Comparison of ENCODE assay signal across 13 cellular contexts in the genomic region with DNA sequence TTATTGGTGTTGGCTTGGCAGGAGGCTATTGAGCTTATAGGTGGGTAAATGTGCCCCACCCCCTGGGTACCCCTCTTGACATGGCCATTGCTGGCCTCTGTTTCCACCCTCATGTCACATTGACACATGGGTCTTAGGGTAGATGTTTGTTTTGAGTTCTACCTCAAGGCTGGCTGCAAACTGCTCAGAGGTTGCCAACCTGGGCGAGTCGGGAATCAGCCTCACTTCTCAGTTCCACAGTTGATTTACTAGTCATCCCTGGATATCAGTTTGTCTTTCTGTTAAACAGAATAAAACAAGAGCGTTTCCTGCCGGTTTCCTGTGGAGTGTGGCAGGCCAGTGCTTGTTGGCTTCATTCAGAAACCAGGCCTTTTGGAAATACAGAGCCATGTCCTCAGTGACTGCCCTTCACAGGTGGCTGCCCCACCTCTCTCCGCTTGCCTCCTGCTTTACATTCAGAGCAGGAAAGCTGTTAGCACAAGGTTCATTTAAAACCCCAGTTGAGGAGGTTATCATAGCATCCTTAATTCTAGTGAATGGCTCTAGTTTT.
DNase-seq lines count a peak whose midpoint lies in the region; ATAC-seq and TF ChIP-seq lines count a peak whose summit lies in the region.
"Had no signal": no experiment of that assay in that cellular context is flagged by ENCODE, and none has a peak within 500 bp of the region (broad histone marks: within the 10 kb centered on the region; RNA-seq: fewer than 3 reads in every experiment).

No MANE protein-coding gene starts in this region.

- 18 to 20% methylated on average over 5 of the region's 5 CpGs for WGBS in aorta, 2 donors

- intact Hi-C loops in aorta (cut with DNase I) = no loop called here

- H3K4me3 ChIP-seq in aorta (ENCODE audit: low read length in 2 of 2) = no peak overlapping the region

- H3K4me1 ChIP-seq in foreskin keratinocyte (peaks cover 11% of the 10 kb centered on the region), aorta (ENCODE audit: control insufficient read depth in 1 of 2, insufficient read depth in 2 of 2, low read length in 2 of 2) (peaks cover 3 to 9% of the 10 kb centered on the region in 2 donors)

- H3K9me3 ChIP-seq in aorta (ENCODE audit: control insufficient read depth, low read length) = no peaks in the 10 kb centered on the region

- H3K27me3 ChIP-seq in foreskin keratinocyte (no peaks in the 10 kb centered on the region), aorta (ENCODE audit: control insufficient read depth in 1 of 2, insufficient read depth in 2 of 2, low read length in 1 of 2) (no peaks in the 10 kb centered on the region)

- no peaks in the 10 kb centered on the region for H3K9me3 Mint-ChIP-seq in activated T-cell treated with anti-CD3 and anti-CD28 coated beads, Interleukin-2, amount 50 U/mL, for 24 hours
- no peaks in the 10 kb centered on the region for H3K9me3 Mint-ChIP-seq in activated T-cell treated with anti-CD3 and anti-CD28 coated beads, Interleukin-2, amount 50 U/mL, for 4 hours
- H3K9me3 Mint-ChIP-seq in nephron = no peaks in the 10 kb centered on the region
- H3K9me3 Mint-ChIP-seq: naive thymus-derived CD4-positive, alpha-beta T cell had no signal

- peak overlapping the region; percentile 13 for H3K27ac Mint-ChIP-seq in activated T-cell treated with anti-CD3 and anti-CD28 coated beads, Interleukin-2, amount 50 U/mL, for 24 hours
- H3K27ac Mint-ChIP-seq in nephron = peak overlapping the region in 2 of 3 experiments; percentile 20 to 90
- H3K27ac Mint-ChIP-seq: activated CD8-positive, alpha-beta memory T cell treated with anti-CD3 and anti-CD28 coated beads, Interleukin-2, amount 10 ng/mL, durations not matched to agents 7 days and 5 days had no signal

- no peaks in the 10 kb centered on the region for H3K27me3 Mint-ChIP-seq in activated T-cell treated with anti-CD3 and anti-CD28 coated beads, Interleukin-2, amount 50 U/mL, for 24 hours
- H3K27me3 Mint-ChIP-seq in activated T-cell treated with anti-CD3 and anti-CD28 coated beads, Interleukin-2, amount 50 U/mL, for 4 hours (ENCODE audit: low read depth) = no peaks in the 10 kb centered on the region
- no peaks in the 10 kb centered on the region for H3K27me3 Mint-ChIP-seq in nephron (ENCODE audit: low read depth)
- H3K27me3 Mint-ChIP-seq: activated CD8-positive, alpha-beta memory T cell treated with anti-CD3 and anti-CD28 coated beads, Interleukin-2, amount 10 ng/mL, durations not matched to agents 7 days and 5 days; naive thymus-derived CD4-positive, alpha-beta T cell had no signal

- H3K27ac ChIP-seq in foreskin keratinocyte (no peak overlapping the region), aorta (ENCODE audit: low read depth in 1 of 2, low read length in 2 of 2) (peak overlapping the region; percentile 71 to 90)

- TF ChIP-seq CTCF in foreskin keratinocyte (conservative IDR thresholded peaks at IDR 0.05) = no peak
- TF ChIP-seq CTCF in nephron (IDR thresholded peaks at IDR 0.05; ENCODE audit: unreplicated experiment in 3 of 3) = no peak
- TF ChIP-seq CTCF in omental fat pad (IDR thresholded peaks at IDR 0.05) = no peak

- H3K4me3 Mint-ChIP-seq in activated T-cell treated with anti-CD3 and anti-CD28 coated beads, Interleukin-2, amount 50 U/mL, for 24 hours = no peak overlapping the region
- no peak overlapping the region for H3K4me3 Mint-ChIP-seq in activated T-cell treated with anti-CD3 and anti-CD28 coated beads, Interleukin-2, amount 50 U/mL, for 4 hours
- no peak overlapping the region for H3K4me3 Mint-ChIP-seq in nephron
- H3K4me3 Mint-ChIP-seq: activated CD8-positive, alpha-beta memory T cell treated with anti-CD3 and anti-CD28 coated beads, Interleukin-2, amount 10 ng/mL, durations not matched to agents 7 days and 5 days; naive thymus-derived CD4-positive, alpha-beta T cell had no signal

- no peak for ATAC-seq in activated T-cell treated with anti-CD3 and anti-CD28 coated beads, Interleukin-2, amount 50 U/mL, for 4 hours
- ATAC-seq in foreskin keratinocyte = no peak
- no peak for ATAC-seq in aorta (ENCODE audit: low FRiP score)
- ATAC-seq in omental fat pad (ENCODE audit: low FRiP score) = no peak
- ATAC-seq in HG03571 (IDR thresholded peaks at IDR 0.05; ENCODE audit: unreplicated experiment) = no peak
- ATAC-seq: activated CD8-positive, alpha-beta memory T cell treated with anti-CD3 and anti-CD28 coated beads, Interleukin-2, amount 10 ng/mL, durations not matched to agents 7 days and 5 days had no signal

- H3K36me3 Mint-ChIP-seq in activated T-cell treated with anti-CD3 and anti-CD28 coated beads, Interleukin-2, amount 50 U/mL, for 24 hours (ENCODE audit: low read depth) = peaks cover 6% of the 10 kb centered on the region
- H3K36me3 Mint-ChIP-seq in activated T-cell treated with anti-CD3 and anti-CD28 coated beads, Interleukin-2, amount 50 U/mL, for 4 hours (ENCODE audit: insufficient read depth) = peaks cover 11% of the 10 kb centered on the region
- peaks cover 31% of the 10 kb centered on the region for H3K36me3 Mint-ChIP-seq in nephron (ENCODE audit: low read depth)
- H3K36me3 Mint-ChIP-seq: activated CD8-positive, alpha-beta memory T cell treated with anti-CD3 and anti-CD28 coated beads, Interleukin-2, amount 10 ng/mL, durations not matched to agents 7 days and 5 days had no signal

- H3K4me1 Mint-ChIP-seq in activated T-cell treated with anti-CD3 and anti-CD28 coated beads, Interleukin-2, amount 50 U/mL, for 24 hours (ENCODE audit: low read depth) = no peaks in the 10 kb centered on the region
- no peaks in the 10 kb centered on the region for H3K4me1 Mint-ChIP-seq in activated T-cell treated with anti-CD3 and anti-CD28 coated beads, Interleukin-2, amount 50 U/mL, for 4 hours (ENCODE audit: low read depth)
- peaks cover 54% of the 10 kb centered on the region for H3K4me1 Mint-ChIP-seq in nephron

- H3K36me3 ChIP-seq in aorta (ENCODE audit: control insufficient read depth in 1 of 2, insufficient read depth in 2 of 2, low read length in 1 of 2) = no peaks in the 10 kb centered on the region

- DNase-seq in activated T-cell treated with anti-CD3 and anti-CD28 coated beads, Interleukin-2, amount 50 U/mL, for 24 hours = no peak
- DNase-seq in activated T-cell treated with anti-CD3 and anti-CD28 coated beads, Interleukin-2, amount 50 U/mL, for 4 hours = no peak
- DNase-seq in foreskin keratinocyte (peak; percentile 19 to 27), aorta (no peak), omental fat pad (ENCODE audit: low spot score) (no peak), middle frontal gyrus (ENCODE audit: extremely low spot score, low spot score) (no peak)
- DNase-seq: 8988T; activated CD8-positive, alpha-beta memory T cell treated with anti-CD3 and anti-CD28 coated beads, Interleukin-2, amount 10 ng/mL, durations not matched to agents 7 days and 5 days; activated naive CD4-positive, alpha-beta T cell treated with anti-CD3 and anti-CD28 coated beads, Interleukin-2, amount 50 U/mL, for 16 hours; caudate nucleus; naive thymus-derived CD4-positive, alpha-beta T cell had no signal

Comparison
In these comparisons a context has a peak if more than half of its experiments do, and no peak if none do; other contexts are left out.
1. DNase-seq: peak in foreskin keratinocyte (2 of 2); none in activated T-cell treated with anti-CD3 and anti-CD28 coated beads, Interleukin-2, amount 50 U/mL, for 24 hours (single experiment), activated T-cell treated with anti-CD3 and anti-CD28 coated beads, Interleukin-2, amount 50 U/mL, for 4 hours (single experiment), aorta (0 of 2), omental fat pad (single experiment) and middle frontal gyrus (single experiment).